1 cellular context compared by ENCODE assay signal in the genomic region with DNA sequence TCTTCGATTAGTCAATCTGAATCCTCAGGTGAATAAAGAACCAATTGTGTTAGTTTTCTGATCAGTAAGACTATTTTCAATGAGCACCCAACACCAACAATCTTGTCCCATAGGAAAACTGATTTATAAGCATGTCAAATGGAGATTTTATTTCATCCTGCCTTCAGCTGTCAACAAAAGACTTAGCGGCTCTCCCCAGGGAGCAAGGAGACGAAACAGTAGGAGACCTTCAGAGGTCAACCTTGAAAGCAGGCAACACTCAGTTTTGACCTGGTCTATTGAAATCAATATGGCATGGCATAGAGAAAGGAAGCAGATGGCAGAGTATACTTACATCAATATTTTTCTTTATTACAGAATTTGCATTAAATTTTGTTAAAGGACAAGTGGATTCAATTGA.
TF ChIP-seq lines count a peak whose summit lies in the region.

No MANE protein-coding gene starts in this region.

TF ChIP-seq in HEK293, 187 proteins besides CTCF, POLR2A, EP300 and RAD21 (continued from another document):
- TF ChIP-seq ZNF664 (tag by site-specific recombination; IDR thresholded peaks at IDR 0.05), result no peak
